Comparison of ENCODE assay signal across 10 cellular contexts in the genomic region with DNA sequence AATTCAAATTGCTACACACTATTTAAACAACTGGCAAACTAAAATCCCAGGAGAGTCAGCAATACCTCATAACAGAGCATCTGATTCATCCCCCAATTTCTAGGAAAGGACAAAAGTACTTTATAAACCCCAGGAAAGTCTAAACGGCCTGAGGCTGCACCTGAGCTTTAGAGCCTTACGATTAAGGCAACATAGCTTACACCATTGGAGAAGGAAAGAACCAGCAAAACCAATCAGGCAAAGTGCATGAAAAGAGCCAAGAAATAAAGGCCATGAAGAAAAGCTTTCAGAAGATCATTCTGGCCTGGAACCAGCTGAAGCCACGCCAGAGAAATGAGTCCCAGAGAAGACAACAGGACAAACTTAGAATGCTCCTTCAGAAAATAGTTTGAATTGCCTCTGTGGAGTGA. TPM values are rescaled to one million over a fixed set of nuclear protein-coding genes. Genes with fewer than 3 reads are reported as not detected.
DNase-seq lines count a peak whose midpoint lies in the region; ATAC-seq and TF ChIP-seq lines count a peak whose summit lies in the region.
"Had no signal": no experiment of that assay in that cellular context is flagged by ENCODE, and none has a peak within 500 bp of the region (broad histone marks: within the 10 kb centered on the region; RNA-seq: fewer than 3 reads in every experiment).

No MANE protein-coding gene starts in this region.

- H3K36me3 ChIP-seq in stomach smooth muscle (ENCODE audit: control insufficient read depth in 2 of 2, insufficient read depth in 2 of 2, low read length in 2 of 2) = peaks cover 3 to 4% of the 10 kb centered on the region in 2 donors

- CTCF ChIA-PET in MCF 10A (lab: Yijun Ruan, JAX) = interaction anchor here (0.6 to 1.7 kb wide), 4 partner anchors 12 to 90 kb away, joined by 3 to 8 read pairs (median 4); no protein-coding TSS in a partner anchor

- H3K27me3 Mint-ChIP-seq in MCF 10A (ENCODE audit: insufficient read depth, unreplicated experiment) = no peaks in the 10 kb centered on the region

- no peaks in the 10 kb centered on the region for H3K9me3 ChIP-seq in stomach smooth muscle (ENCODE audit: control insufficient read depth in 2 of 2, low read length in 2 of 2)

- no peaks in the 10 kb centered on the region for H3K27me3 ChIP-seq in stomach smooth muscle (ENCODE audit: control insufficient read depth in 1 of 2, insufficient read depth in 2 of 2, low read length in 2 of 2)

- peaks cover 7% of the 10 kb centered on the region for H3K4me1 ChIP-seq in stomach smooth muscle (ENCODE audit: control insufficient read depth, insufficient read depth, low read length)

- peaks cover 25% of the 10 kb centered on the region for H3K4me1 Mint-ChIP-seq in MCF 10A (ENCODE audit: insufficient read depth, unreplicated experiment)

- TF ChIP-seq CTCF in LNCaP clone FGC (IDR thresholded peaks at IDR 0.05; ENCODE audit: control insufficient read depth, extremely low read depth, insufficient read depth) = no peak
- TF ChIP-seq CTCF in MCF 10A (IDR thresholded peaks at IDR 0.05; ENCODE audit: unreplicated experiment) = no peak

- in situ Hi-C loops in ACHN (cut with HindIII; ENCODE audit: low pct_ligation_motif_present, low pct_unique_long_range_greater_than_20kb, low sequenced_read_pairs) = no loop called here

- peak overlapping the region; percentile 6 for H3K4me3 Mint-ChIP-seq in MCF 10A (ENCODE audit: unreplicated experiment)

- peak overlapping the region; percentile 49 for H3K27ac ChIP-seq in stomach smooth muscle (ENCODE audit: low read length)

- H3K4me3 ChIP-seq in LNCaP clone FGC (ENCODE audit: low read depth, low read length) = no peak overlapping the region
- peak overlapping the region; percentile 0 to 20 for H3K4me3 ChIP-seq in stomach smooth muscle (ENCODE audit: low read length in 2 of 2)

- H3K9ac ChIP-seq in stomach smooth muscle (ENCODE audit: low read length in 2 of 2) = no peak overlapping the region

- POLR2A ChIA-PET in MCF 10A (lab: Yijun Ruan, JAX) = interaction anchor here (0.9 to 3.6 kb wide), 8 partner anchors 12 to 110 kb away, joined by 3 to 33 read pairs (median 4); a partner anchor contains a TSS

- peaks cover 14% of the 10 kb centered on the region for H3K36me3 Mint-ChIP-seq in MCF 10A (ENCODE audit: insufficient read depth, unreplicated experiment)

- intact Hi-C loops in MCF 10A (cut with micrococcal nuclease) = loop anchor here (5.0 kb wide), 1 partner anchor 46 kb away; a partner anchor contains a TSS

- no peak for ATAC-seq in GM18511 (IDR thresholded peaks at IDR 0.05; ENCODE audit: unreplicated experiment)

- H3K9me3 Mint-ChIP-seq in MCF 10A (ENCODE audit: unreplicated experiment) = no peaks in the 10 kb centered on the region

- no TSS peak for BruUV-seq in MCF 10A (replicated peaks; lab: Mats Ljungman, UMichigan)

- peak overlapping the region; percentile 5 for H3K27ac Mint-ChIP-seq in MCF 10A (ENCODE audit: low read depth, unreplicated experiment)

- DNase-seq in LNCaP clone FGC (ENCODE audit: low read depth) (peak; percentile 56), MCF 10A (ENCODE audit: unreplicated experiment) (peak; percentile 75), iris pigment epithelial cell (ENCODE audit: low read depth) (peak; percentile 65), ACHN (no peak), NCI-H2196 treated with DMSO at 0.1 percent for 48 hours (lab: John Stamatoyannopoulos, UW; ENCODE audit: unreplicated experiment) (no peak), COLO829 (ENCODE audit: low spot score) (no peak)
- DNase-seq: activated T-cell treated with anti-CD3 and anti-CD28 coated beads, Interleukin-2, amount 50 U/mL, for 48 hours; KG1 had no signal

RNA-seq across cellular contexts. Expression of a gene that starts 48.1 kb away (rescaled TPM):
- 31.6 and 33.0 TPM in 2 replicates for total RNA-seq in MCF 10A (2022)

Comparison
In these comparisons a context has a peak if more than half of its experiments do, and no peak if none do; other contexts are left out.
1. DNase-seq: peak in LNCaP clone FGC (single experiment), MCF 10A (single experiment) and iris pigment epithelial cell (single experiment); none in ACHN (single experiment), NCI-H2196 treated with DMSO at 0.1 percent for 48 hours (single experiment) and COLO829 (single experiment).